Comparison of ENCODE assay signal across 12 cellular contexts in the genomic region with DNA sequence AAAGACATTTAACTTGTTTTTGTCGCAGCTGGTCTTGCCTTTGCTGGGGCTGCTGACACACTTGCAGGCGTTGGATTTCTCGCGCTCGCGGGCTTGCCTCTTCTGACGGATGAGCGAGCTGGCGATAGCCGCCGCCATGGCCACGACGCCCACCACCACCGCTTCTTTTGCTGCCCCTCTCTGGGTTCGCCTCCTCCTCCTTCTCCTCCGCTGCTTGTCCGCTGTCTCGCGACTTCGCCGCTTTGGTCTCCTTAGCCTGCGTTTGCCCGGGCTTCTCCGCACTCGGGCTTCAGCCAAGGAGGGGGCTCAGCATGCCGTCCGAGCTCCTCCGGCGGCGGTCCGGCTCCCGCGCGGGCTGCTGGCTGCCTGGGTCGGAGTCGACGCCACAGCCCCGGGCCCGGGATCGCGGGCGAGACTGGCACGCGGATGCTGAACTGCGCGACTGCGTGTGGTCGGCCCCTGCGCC. TPM values are rescaled to one million over a fixed set of nuclear protein-coding genes. Genes with fewer than 3 reads are reported as not detected.
DNase-seq lines count a peak whose midpoint lies in the region; ATAC-seq and TF ChIP-seq lines count a peak whose summit lies in the region.
"Had no signal": no experiment of that assay in that cellular context is flagged by ENCODE, and none has a peak within 500 bp of the region (broad histone marks: within the 10 kb centered on the region; RNA-seq: fewer than 3 reads in every experiment).

No MANE protein-coding gene starts in this region.

- peaks cover 25% of the 10 kb centered on the region for H3K9me3 Mint-ChIP-seq in nephron progenitor cell
- H3K9me3 Mint-ChIP-seq: activated naive CD4-positive, alpha-beta T cell treated with anti-CD3 and anti-CD28 coated beads, Interleukin-2, amount 10 ng/mL, durations not matched to agents 7 days and 5 days had no signal

- H3K27ac ChIP-seq in urinary bladder (ENCODE audit: low read depth), result no peak overlapping the region
- H3K27ac ChIP-seq: foreskin keratinocyte had no signal

- no peak for ATAC-seq in GM21576 (IDR thresholded peaks at IDR 0.05; ENCODE audit: unreplicated experiment)
- no peak for ATAC-seq in GM18861 (IDR thresholded peaks at IDR 0.05; ENCODE audit: unreplicated experiment)
- ATAC-seq: foreskin keratinocyte had no signal

- H3K36me3 Mint-ChIP-seq in nephron progenitor cell (ENCODE audit: low read depth), result no peaks in the 10 kb centered on the region
- H3K36me3 Mint-ChIP-seq: activated naive CD4-positive, alpha-beta T cell treated with anti-CD3 and anti-CD28 coated beads, Interleukin-2, amount 10 ng/mL, durations not matched to agents 7 days and 5 days had no signal

- no peaks in the 10 kb centered on the region for H3K36me3 ChIP-seq in urinary bladder (ENCODE audit: insufficient read depth)

- no peak overlapping the region for H3K27ac Mint-ChIP-seq in nephron progenitor cell
- H3K27ac Mint-ChIP-seq: activated naive CD4-positive, alpha-beta T cell treated with anti-CD3 and anti-CD28 coated beads, Interleukin-2, amount 10 ng/mL, durations not matched to agents 7 days and 5 days had no signal

- H3K4me1 Mint-ChIP-seq in nephron progenitor cell, result peaks cover 20% of the 10 kb centered on the region
- H3K4me1 Mint-ChIP-seq: activated naive CD4-positive, alpha-beta T cell treated with anti-CD3 and anti-CD28 coated beads, Interleukin-2, amount 10 ng/mL, durations not matched to agents 7 days and 5 days had no signal

- H3K27me3 Mint-ChIP-seq in nephron progenitor cell (ENCODE audit: low read depth, poor library complexity), result peaks cover 13% of the 10 kb centered on the region

- H3K4me1 ChIP-seq in urinary bladder (ENCODE audit: insufficient read depth), result no peaks in the 10 kb centered on the region
- H3K4me1 ChIP-seq: foreskin keratinocyte had no signal

- TF ChIP-seq CTCF in epithelial cell of proximal tubule (conservative IDR thresholded peaks at IDR 0.05; ENCODE audit: low read depth, low read length) (no peak), nephron progenitor cell (IDR thresholded peaks at IDR 0.05) (no peak)

- H3K4me3 ChIP-seq in epithelial cell of proximal tubule (ENCODE audit: low read depth, low read length) (peak overlapping the region; percentile 41), urinary bladder (ENCODE audit: low read depth, low read length) (peak overlapping the region; percentile 43)

- peak overlapping the region; percentile 86 for H3K4me3 Mint-ChIP-seq in nephron progenitor cell
- H3K4me3 Mint-ChIP-seq: activated naive CD4-positive, alpha-beta T cell treated with anti-CD3 and anti-CD28 coated beads, Interleukin-2, amount 10 ng/mL, durations not matched to agents 7 days and 5 days had no signal

- DNase-seq in activated CD8-positive, alpha-beta memory T cell treated with anti-CD3 and anti-CD28 coated beads, Interleukin-2, amount 50 U/mL, for 48 hours, result peak; percentile 17
- no peak for DNase-seq in activated CD8-positive, alpha-beta memory T cell treated with anti-CD3 and anti-CD28 coated beads for 24 hours
- no peak for DNase-seq in epithelial cell of proximal tubule (ENCODE audit: low read depth)
- DNase-seq in nephron progenitor cell, result peak; percentile 56
- no peak for DNase-seq in NCI-H1092 treated with DMSO at 0.1 percent for 48 hours (lab: John Stamatoyannopoulos, UW)
- DNase-seq: activated naive CD4-positive, alpha-beta T cell treated with anti-CD3 and anti-CD28 coated beads, Interleukin-2, amount 10 ng/mL, durations not matched to agents 7 days and 5 days; NCI-H1417 treated with DMSO at 0.1 percent for 48 hours; T-helper 9 cell had no signal

- WGBS in urinary bladder, result under 1% methylated on average over 49 of the region's 49 CpGs

RNA-seq across cellular contexts. Expression of a gene that starts 0.6 kb away (rescaled TPM):
- total RNA-seq in epithelial cell of proximal tubule (2.5 and 4.2 TPM in 2 replicates), urinary bladder (59.1 TPM)
- polyA plus RNA-seq in urinary bladder, result 10.5 TPM
- total RNA-seq: foreskin keratinocyte had no signal
- polyA plus RNA-seq: foreskin keratinocyte had no signal

Comparison
In these comparisons a context has a peak if more than half of its experiments do, and no peak if none do; other contexts are left out.
1. DNase-seq: peak in activated CD8-positive, alpha-beta memory T cell treated with anti-CD3 and anti-CD28 coated beads, Interleukin-2, amount 50 U/mL, for 48 hours (single experiment) and nephron progenitor cell (single experiment); none in activated CD8-positive, alpha-beta memory T cell treated with anti-CD3 and anti-CD28 coated beads for 24 hours (single experiment), epithelial cell of proximal tubule (single experiment) and NCI-H1092 treated with DMSO at 0.1 percent for 48 hours (single experiment).
2. RNA of a gene that starts 0.6 kb away (total RNA-seq): 59.1 TPM in urinary bladder (single experiment); 2.5 to 4.2 TPM in epithelial cell of proximal tubule; every median in the first group is over 10 times any median in the second.